ENCODE assay signal across 18 cellular contexts in the genomic region with DNA sequence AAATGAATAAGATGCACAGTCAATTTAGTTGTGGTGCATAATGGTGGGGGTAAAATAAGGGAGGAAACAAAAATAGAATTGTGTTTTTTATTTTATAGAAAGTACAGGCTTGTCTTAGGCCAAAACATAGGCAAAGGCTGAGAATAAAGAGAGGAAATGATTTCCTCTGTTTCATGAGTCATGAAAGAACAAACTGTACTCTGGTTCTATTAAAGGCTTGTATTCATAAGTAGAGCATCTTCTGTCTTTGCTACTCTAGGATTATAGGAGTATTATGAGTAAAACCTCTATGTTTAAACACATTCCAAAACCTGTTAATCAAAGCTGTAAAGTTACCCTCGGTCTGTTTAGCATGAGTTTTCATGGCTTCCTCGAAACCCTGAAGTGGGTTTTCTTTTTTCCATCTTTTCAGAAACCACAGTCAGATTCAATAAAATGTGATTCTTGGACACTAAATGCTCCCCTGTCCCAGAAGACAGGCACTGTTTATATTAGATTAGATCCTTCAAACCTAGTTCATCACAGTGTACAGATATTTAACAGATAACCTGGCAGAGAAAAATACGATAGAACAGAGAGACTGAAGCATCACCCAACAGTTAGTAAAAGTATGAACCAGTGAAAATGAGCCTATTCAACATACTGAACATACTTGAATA.
DNase-seq lines count a peak whose midpoint lies in the region; ATAC-seq and TF ChIP-seq lines count a peak whose summit lies in the region.
"Had no signal": no experiment of that assay in that cellular context is flagged by ENCODE, and none has a peak within 500 bp of the region (broad histone marks: within the 10 kb centered on the region; RNA-seq: fewer than 3 reads in every experiment).

No MANE protein-coding gene starts in this region.

- H3K27me3 Mint-ChIP-seq in activated CD8-positive, alpha-beta T cell treated with anti-CD3 and anti-CD28 coated beads, Interleukin-2, amount 10 ng/mL, durations not matched to agents 7 days and 5 days (ENCODE audit: low read depth), result no peaks in the 10 kb centered on the region

- POLR2A ChIA-PET in activated CD8-positive, alpha-beta T cell treated with anti-CD3 and anti-CD28 coated beads, Interleukin-2, amount 10 ng/mL, durations not matched to agents 7 days and 5 days (lab: Charles Lee), result no interaction called here

- no peaks in the 10 kb centered on the region for H3K36me3 Mint-ChIP-seq in activated CD8-positive, alpha-beta T cell treated with anti-CD3 and anti-CD28 coated beads, Interleukin-2, amount 10 ng/mL, durations not matched to agents 7 days and 5 days (ENCODE audit: low read depth)

- in situ Hi-C loops in SK-MEL-5 (cut with HindIII; ENCODE audit: low pct_unique_long_range_greater_than_20kb, low sequenced_read_pairs), result no loop called here

- no peak overlapping the region for H3K4me3 Mint-ChIP-seq in activated CD8-positive, alpha-beta T cell treated with anti-CD3 and anti-CD28 coated beads, Interleukin-2, amount 10 ng/mL, durations not matched to agents 7 days and 5 days

- H3K4me3 ChIP-seq in fibroblast of pulmonary artery (replicated peaks; ENCODE audit: low read depth, low read length), result no peak overlapping the region

- peak; percentile 30 for DNase-seq in HCEC 1CT
- peak; percentile 42 for DNase-seq in SK-MEL-5 (ENCODE audit: low read depth, low spot score)
- peak; percentile 3 for DNase-seq in fibroblast of pulmonary artery (ENCODE audit: low read depth)
- DNase-seq in NCI-H1930 (lab: John Stamatoyannopoulos, UW), result no peak
- DNase-seq in activated CD8-positive, alpha-beta T cell treated with anti-CD3 and anti-CD28 coated beads, Interleukin-2, amount 10 ng/mL, durations not matched to agents 7 days and 5 days, result no peak
- DNase-seq in left ventricle myocardium superior, result no peak
- DNase-seq: ACHN; C1 segment of cervical spinal cord; GDM1; GOT3; KBM-7; NCI-H1105; NCI-H2081 treated with DMSO at 0.1 percent for 48 hours; NCI-H446 treated with DMSO at 0.1 percent for 48 hours; NK-92 treated with Interleukin-12 subunit alpha and Interleukin-12 subunit beta, amount 100 ng/mL, for 24 hours; RPMI8226 had no signal

- intact Hi-C loops in left ventricle myocardium superior (cut with micrococcal nuclease), result no loop called here

- TF ChIP-seq CTCF in fibroblast of pulmonary artery (IDR thresholded peaks at IDR 0.05; ENCODE audit: low read length, missing control alignments), result no peak

- H3K27ac Mint-ChIP-seq in activated CD8-positive, alpha-beta T cell treated with anti-CD3 and anti-CD28 coated beads, Interleukin-2, amount 10 ng/mL, durations not matched to agents 7 days and 5 days, result no peak overlapping the region

- H3K4me1 Mint-ChIP-seq in activated CD8-positive, alpha-beta T cell treated with anti-CD3 and anti-CD28 coated beads, Interleukin-2, amount 10 ng/mL, durations not matched to agents 7 days and 5 days (ENCODE audit: low read depth), result no peaks in the 10 kb centered on the region

- CTCF ChIA-PET in activated CD8-positive, alpha-beta T cell treated with anti-CD3 and anti-CD28 coated beads, Interleukin-2, amount 10 ng/mL, durations not matched to agents 7 days and 5 days (lab: Charles Lee), result no interaction called here

- ATAC-seq in activated CD8-positive, alpha-beta T cell treated with anti-CD3 and anti-CD28 coated beads, Interleukin-2, amount 10 ng/mL, durations not matched to agents 7 days and 5 days, result no peak
- no peak for ATAC-seq in HG03520 (IDR thresholded peaks at IDR 0.05; ENCODE audit: unreplicated experiment)
- no peak for ATAC-seq in left ventricle myocardium superior
- ATAC-seq: HepG2 had no signal

- peaks cover 7% of the 10 kb centered on the region for H3K9me3 Mint-ChIP-seq in activated CD8-positive, alpha-beta T cell treated with anti-CD3 and anti-CD28 coated beads, Interleukin-2, amount 10 ng/mL, durations not matched to agents 7 days and 5 days (ENCODE audit: insufficient read depth)

Comparison
In these comparisons a context has a peak if more than half of its experiments do, and no peak if none do; other contexts are left out.
1. DNase-seq: peak in HCEC 1CT (single experiment), SK-MEL-5 (single experiment) and fibroblast of pulmonary artery (single experiment); none in NCI-H1930 (0 of 2), activated CD8-positive, alpha-beta T cell treated with anti-CD3 and anti-CD28 coated beads, Interleukin-2, amount 10 ng/mL, durations not matched to agents 7 days and 5 days (single experiment) and left ventricle myocardium superior (single experiment).